Comparison of ENCODE assay signal across 8 cellular contexts in the genomic region with DNA sequence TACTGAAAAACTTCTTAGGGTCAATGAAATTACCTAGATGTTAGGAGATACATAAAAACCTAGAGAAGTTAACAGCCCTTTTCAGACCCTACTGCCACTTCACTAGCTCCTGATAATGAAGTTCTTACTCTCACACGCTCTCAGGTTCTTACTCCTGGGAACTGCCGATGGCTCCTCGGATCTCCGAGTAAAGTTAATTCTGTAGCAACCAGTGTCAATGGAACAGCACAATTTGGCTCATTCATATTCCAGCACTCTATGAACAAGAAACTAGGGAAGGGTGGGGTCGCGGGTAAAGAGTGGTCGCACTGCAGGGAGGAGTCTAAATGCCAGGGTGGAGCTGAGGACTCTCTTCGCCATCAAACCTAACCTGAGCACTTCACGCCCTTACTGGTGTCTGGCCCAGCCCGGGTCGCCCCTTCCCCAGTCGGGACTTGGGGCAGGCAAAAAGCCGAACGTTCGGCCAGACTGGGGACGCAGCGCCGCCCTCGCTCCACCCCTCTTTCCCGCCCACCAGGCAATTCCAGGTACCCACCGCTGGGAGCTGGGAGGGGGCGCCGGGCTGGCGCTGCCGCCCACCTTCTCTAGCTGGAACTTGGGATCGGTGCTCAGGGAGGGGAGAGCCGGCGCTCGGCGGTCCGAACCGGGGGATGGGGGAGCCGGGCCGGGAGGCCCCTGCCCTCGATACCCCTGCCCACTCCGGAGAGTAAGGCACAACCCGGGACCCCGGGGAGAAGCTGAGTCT. TPM values are rescaled to one million over a fixed set of nuclear protein-coding genes. Genes with fewer than 3 reads are reported as not detected.
A peak's percentile ranks its signal among the peaks of the same experiment; 100 is the strongest.
DNase-seq lines count a peak whose midpoint lies in the region; ATAC-seq and TF ChIP-seq lines count a peak whose summit lies in the region.

No MANE protein-coding gene starts in this region.

- in situ Hi-C loops in GM13976 (cut with MboI; ENCODE audit: low sequenced_read_pairs, unreplicated experiment) = no loop called here

- H3K9me3 Mint-ChIP-seq in activated B cell treated with CpG ODN at 0.5 μM for 24 hours = no peaks in the 10 kb centered on the region

- peaks cover 2% of the 10 kb centered on the region for H3K36me3 Mint-ChIP-seq in activated B cell treated with CpG ODN at 0.5 μM for 24 hours (ENCODE audit: low read depth)

- POLR2A ChIA-PET in activated B cell treated with CpG ODN at 0.5 μM for 24 hours (lab: Charles Lee) = interaction anchor here (0.5 to 2.1 kb wide), 3 partner anchors 49 to 132 kb away, joined by 3 to 12 read pairs (median 3); a partner anchor contains a TSS

- H3K4me1 Mint-ChIP-seq in activated B cell treated with CpG ODN at 0.5 μM for 24 hours = peaks cover 11% of the 10 kb centered on the region

- peaks cover 9% of the 10 kb centered on the region for H3K27me3 Mint-ChIP-seq in activated B cell treated with CpG ODN at 0.5 μM for 24 hours

- DNase-seq in 8988T (peak; percentile 34), GM13976 (ENCODE audit: low spot score) (peak; percentile 72), NCI-H146 (lab: John Stamatoyannopoulos, UW) (peak; percentile 74), activated B cell treated with CpG ODN at 0.5 μM for 24 hours (peak; percentile 55), coronary artery (ENCODE audit: low spot score) (peak; percentile 79), left lobe of liver (ENCODE audit: low spot score) (peak; percentile 64)
- peak; percentile 50 for DNase-seq in stimulated activated CD4-positive, alpha-beta T cell treated with anti-CD3 and anti-CD28 coated beads, Interleukin-4, amount 100 ng/mL, for 1 hour

- CTCF ChIA-PET in activated B cell treated with CpG ODN at 0.5 μM for 24 hours (lab: Charles Lee) = interaction anchor here (0.8 kb wide), 1 partner anchor 317 kb away, joined by 3 read pairs; no protein-coding TSS in a partner anchor

- H3K27ac Mint-ChIP-seq in activated B cell treated with CpG ODN at 0.5 μM for 24 hours = peak overlapping the region; percentile 32

- ATAC-seq in HG02852 (IDR thresholded peaks at IDR 0.05; ENCODE audit: unreplicated experiment) (peak; percentile 62), activated B cell treated with CpG ODN at 0.5 μM for 24 hours (ENCODE audit: low read depth) (peak; percentile 65), left lobe of liver (peak; percentile 85)

- peak overlapping the region; percentile 87 for H3K4me3 Mint-ChIP-seq in activated B cell treated with CpG ODN at 0.5 μM for 24 hours

- H3K27ac ChIP-seq in coronary artery = peak overlapping the region; percentile 94 to 95

- peak overlapping the region; percentile 90 for H3K4me3 ChIP-seq in coronary artery

- intact Hi-C loops in activated B cell treated with CpG ODN at 0.5 μM for 24 hours (cut with micrococcal nuclease) = loop anchor here (5.0 kb wide), 2 partner anchors 114 to 174 kb away; a partner anchor contains a TSS

- TF ChIP-seq CTCF in GM13976 (IDR thresholded peaks at IDR 0.05; ENCODE audit: borderline replicate concordance, control extremely low read depth, extremely low read depth, insufficient read depth, missing control alignments) = peak; percentile 17
- TF ChIP-seq CTCF in activated B cell treated with CpG ODN at 0.5 μM for 24 hours (IDR thresholded peaks at IDR 0.05) = no peak
- TF ChIP-seq CTCF in coronary artery (IDR thresholded peaks at IDR 0.05) = peak; percentile 26

RNA-seq across cellular contexts. Expression of a gene that starts 0.7 kb away (rescaled TPM):
- total RNA-seq in activated B cell treated with CpG ODN at 0.5 μM for 24 hours = 0.32 and 0.49 TPM in 2 replicates
- 2.5 TPM for total RNA-seq in left lobe of liver

RNA-seq across cellular contexts. Expression of a gene that starts 49.2 kb away (rescaled TPM):
- total RNA-seq in activated B cell treated with CpG ODN at 0.5 μM for 24 hours (3.9 and 4.3 TPM in 2 replicates), left lobe of liver (2.5 TPM)

Comparison
In these comparisons a context has a peak if more than half of its experiments do, and no peak if none do; other contexts are left out.
1. Peak in every context shown above with its lines: DNase-seq, ATAC-seq, H3K4me3 ChIP-seq and H3K27ac ChIP-seq.